28 cellular contexts compared by ENCODE assay signal in genomic region chr18:23921716-23922285, GRCh38.
DNase-seq lines count a peak whose midpoint lies in the region; ATAC-seq and TF ChIP-seq lines count a peak whose summit lies in the region.
"Had no signal": no experiment of that assay in that cellular context is flagged by ENCODE, and none has a peak within 500 bp of the region (broad histone marks: within the 10 kb centered on the region; RNA-seq: fewer than 3 reads in every experiment).

No MANE protein-coding gene starts in this region.

- POLR2A ChIA-PET in activated CD8-positive, alpha-beta T cell treated with anti-CD3 and anti-CD28 coated beads for 36 hours (lab: Charles Lee): no interaction called here

- ATAC-seq in T-helper 17 cell (no peak), Right ventricle myocardium inferior (no peak)
- ATAC-seq in activated CD8-positive, alpha-beta T cell treated with anti-CD3 and anti-CD28 coated beads for 36 hours: no peak
- ATAC-seq: activated naive CD8-positive, alpha-beta T cell treated with anti-CD3 and anti-CD28 coated beads, Interleukin-2, amount 50 U/mL, for 24 hours; GM12878 had no signal

- H3K9me3 Mint-ChIP-seq in activated CD8-positive, alpha-beta T cell treated with anti-CD3 and anti-CD28 coated beads for 36 hours: no peaks in the 10 kb centered on the region
- H3K9me3 Mint-ChIP-seq: activated naive CD8-positive, alpha-beta T cell treated with anti-CD3 and anti-CD28 coated beads, Interleukin-2, amount 50 U/mL, for 24 hours; T-helper 1 cell treated with Interleukin-12 subunit alpha and Interleukin-12 subunit beta and Interleukin-4 antibody, amounts not matched to agents 30 μg/mL and 1 μg/mL, for 36 hours had no signal

- TF ChIP-seq CTCF in activated CD8-positive, alpha-beta T cell treated with anti-CD3 and anti-CD28 coated beads for 36 hours (IDR thresholded peaks at IDR 0.05): no peak

- H3K36me3 Mint-ChIP-seq in T-helper 17 cell (ENCODE audit: low read depth): peaks cover 9% of the 10 kb centered on the region
- no peaks in the 10 kb centered on the region for H3K36me3 Mint-ChIP-seq in activated CD8-positive, alpha-beta T cell treated with anti-CD3 and anti-CD28 coated beads for 36 hours (ENCODE audit: low read depth)

- H3K4me3 Mint-ChIP-seq in T-helper 17 cell: no peak overlapping the region
- H3K4me3 Mint-ChIP-seq in activated CD8-positive, alpha-beta T cell treated with anti-CD3 and anti-CD28 coated beads for 36 hours: no peak overlapping the region
- H3K4me3 Mint-ChIP-seq: activated naive CD8-positive, alpha-beta T cell treated with anti-CD3 and anti-CD28 coated beads, Interleukin-2, amount 50 U/mL, for 24 hours; T-helper 1 cell treated with Interleukin-12 subunit alpha and Interleukin-12 subunit beta and Interleukin-4 antibody, amounts not matched to agents 30 μg/mL and 1 μg/mL, for 36 hours had no signal

- no peaks in the 10 kb centered on the region for H3K4me1 ChIP-seq in neuron (ENCODE audit: insufficient read depth, low read length)
- H3K4me1 ChIP-seq: Caco-2, Peyer's patch, sigmoid colon, SJCRH30 had no signal

- no peaks in the 10 kb centered on the region for H3K36me3 ChIP-seq in H7 (replicated peaks; ENCODE audit: control insufficient read depth, insufficient read depth, low read length)
- no peaks in the 10 kb centered on the region for H3K36me3 ChIP-seq in neuron (ENCODE audit: insufficient read depth, low read length)
- H3K36me3 ChIP-seq: neutrophil, sigmoid colon, SJCRH30 had no signal

- H3K9me3 ChIP-seq in T-helper 17 cell (ENCODE audit: control insufficient read depth, low read length, poor library complexity, severe bottlenecking) (no peaks in the 10 kb centered on the region), neuron (ENCODE audit: low read length) (no peaks in the 10 kb centered on the region)
- H3K9me3 ChIP-seq: Caco-2, neutrophil, Peyer's patch, sigmoid colon, SJCRH30 had no signal

- peaks cover 33% of the 10 kb centered on the region for H3K4me1 Mint-ChIP-seq in T-helper 17 cell
- peaks cover 6% of the 10 kb centered on the region for H3K4me1 Mint-ChIP-seq in activated CD8-positive, alpha-beta T cell treated with anti-CD3 and anti-CD28 coated beads for 36 hours (ENCODE audit: low read depth)
- H3K4me1 Mint-ChIP-seq: activated naive CD8-positive, alpha-beta T cell treated with anti-CD3 and anti-CD28 coated beads, Interleukin-2, amount 50 U/mL, for 24 hours had no signal

- no peaks in the 10 kb centered on the region for H3K27me3 ChIP-seq in H7 (ENCODE audit: control insufficient read depth, insufficient read depth, low read length)
- peaks cover 8% of the 10 kb centered on the region for H3K27me3 ChIP-seq in neuron (ENCODE audit: insufficient read depth, low read length)
- H3K27me3 ChIP-seq: Peyer's patch, sigmoid colon, SJCRH30 had no signal

- H3K27me3 Mint-ChIP-seq in T-helper 17 cell: peaks cover 10% of the 10 kb centered on the region
- no peaks in the 10 kb centered on the region for H3K27me3 Mint-ChIP-seq in activated CD8-positive, alpha-beta T cell treated with anti-CD3 and anti-CD28 coated beads for 36 hours
- H3K27me3 Mint-ChIP-seq: activated naive CD8-positive, alpha-beta T cell treated with anti-CD3 and anti-CD28 coated beads, Interleukin-2, amount 50 U/mL, for 24 hours had no signal

- CTCF ChIA-PET in activated CD8-positive, alpha-beta T cell treated with anti-CD3 and anti-CD28 coated beads for 36 hours (lab: Charles Lee): no interaction called here

- DNase-seq in H7 (peak; percentile 39), T-helper 17 cell (no peak), iPS DF 4.7 (ENCODE audit: extremely low read depth, low spot score) (peak; percentile 14), NCI-H1105 treated with DMSO at 0.1 percent for 48 hours (lab: John Stamatoyannopoulos, UW) (no peak), Right ventricle myocardium inferior (ENCODE audit: missing footprints) (no peak)
- no peak for DNase-seq in activated CD8-positive, alpha-beta T cell treated with anti-CD3 and anti-CD28 coated beads for 36 hours
- no peak for DNase-seq in activated naive CD4-positive, alpha-beta T cell treated with anti-CD3 and anti-CD28 coated beads, Interleukin-2, amount 50 U/mL, for 16 hours
- DNase-seq: activated CD4-positive, alpha-beta T cell treated with anti-CD3 and anti-CD28 coated beads for 4 hours; activated CD8-positive, alpha-beta memory T cell treated with anti-CD3 and anti-CD28 coated beads for 24 hours; activated effector memory CD4-positive, alpha-beta T cell treated with anti-CD3 and anti-CD28 coated beads, Interleukin-2, amount 50 U/mL, for 16 hours; activated naive CD8-positive, alpha-beta T cell treated with anti-CD3 and anti-CD28 coated beads, Interleukin-2, amount 50 U/mL, for 24 hours; activated T-cell treated with anti-CD3 and anti-CD28 coated beads, Interleukin-2, amount 50 U/mL, for 1 hour; C1 segment of cervical spinal cord; Caco-2; GM23248; hypothalamus; mammary epithelial cell; NCI-H1092 treated with DMSO at 0.1 percent for 48 hours; NCI-H1930; NCI-H526 treated with DMSO at 0.1 percent for 48 hours; Peyer's patch; sigmoid colon; SJCRH30; stimulated activated naive CD4-positive, alpha-beta T cell treated with Interleukin-2 at 50 U/mL for 16 hours had no signal

- intact Hi-C loops in activated CD8-positive, alpha-beta T cell treated with anti-CD3 and anti-CD28 coated beads for 36 hours (cut with micrococcal nuclease): no loop called here
- intact Hi-C loops in Right ventricle myocardium inferior (cut with DNase I): no loop called here

- peak overlapping the region; percentile 20 for H2AFZ ChIP-seq in neuron (ENCODE audit: low read depth, low read length)
- H2AFZ ChIP-seq: GM23248 had no signal

- H3K4me3 ChIP-seq in H7 (ENCODE audit: insufficient read depth, low read depth, low read length) (no peak overlapping the region), neuron (ENCODE audit: low read length) (no peak overlapping the region)
- H3K4me3 ChIP-seq: GM12878, GM23248, Peyer's patch, sigmoid colon, SJCRH30 had no signal

- H3K27ac Mint-ChIP-seq in T-helper 17 cell: peak overlapping the region; percentile 95
- no peak overlapping the region for H3K27ac Mint-ChIP-seq in activated CD8-positive, alpha-beta T cell treated with anti-CD3 and anti-CD28 coated beads for 36 hours
- H3K27ac Mint-ChIP-seq: activated naive CD8-positive, alpha-beta T cell treated with anti-CD3 and anti-CD28 coated beads, Interleukin-2, amount 50 U/mL, for 24 hours; T-helper 1 cell treated with Interleukin-12 subunit alpha and Interleukin-12 subunit beta and Interleukin-4 antibody, amounts not matched to agents 30 μg/mL and 1 μg/mL, for 36 hours had no signal

Comparison
In these comparisons a context has a peak if more than half of its experiments do, and no peak if none do; other contexts are left out.
1. DNase-seq: peak in H7 (single experiment) and iPS DF 4.7 (single experiment); none in T-helper 17 cell (0 of 3), activated CD8-positive, alpha-beta T cell treated with anti-CD3 and anti-CD28 coated beads for 36 hours (single experiment), NCI-H1105 treated with DMSO at 0.1 percent for 48 hours (single experiment), Right ventricle myocardium inferior (single experiment) and activated naive CD4-positive, alpha-beta T cell treated with anti-CD3 and anti-CD28 coated beads, Interleukin-2, amount 50 U/mL, for 16 hours (single experiment).